In the genomic region with DNA sequence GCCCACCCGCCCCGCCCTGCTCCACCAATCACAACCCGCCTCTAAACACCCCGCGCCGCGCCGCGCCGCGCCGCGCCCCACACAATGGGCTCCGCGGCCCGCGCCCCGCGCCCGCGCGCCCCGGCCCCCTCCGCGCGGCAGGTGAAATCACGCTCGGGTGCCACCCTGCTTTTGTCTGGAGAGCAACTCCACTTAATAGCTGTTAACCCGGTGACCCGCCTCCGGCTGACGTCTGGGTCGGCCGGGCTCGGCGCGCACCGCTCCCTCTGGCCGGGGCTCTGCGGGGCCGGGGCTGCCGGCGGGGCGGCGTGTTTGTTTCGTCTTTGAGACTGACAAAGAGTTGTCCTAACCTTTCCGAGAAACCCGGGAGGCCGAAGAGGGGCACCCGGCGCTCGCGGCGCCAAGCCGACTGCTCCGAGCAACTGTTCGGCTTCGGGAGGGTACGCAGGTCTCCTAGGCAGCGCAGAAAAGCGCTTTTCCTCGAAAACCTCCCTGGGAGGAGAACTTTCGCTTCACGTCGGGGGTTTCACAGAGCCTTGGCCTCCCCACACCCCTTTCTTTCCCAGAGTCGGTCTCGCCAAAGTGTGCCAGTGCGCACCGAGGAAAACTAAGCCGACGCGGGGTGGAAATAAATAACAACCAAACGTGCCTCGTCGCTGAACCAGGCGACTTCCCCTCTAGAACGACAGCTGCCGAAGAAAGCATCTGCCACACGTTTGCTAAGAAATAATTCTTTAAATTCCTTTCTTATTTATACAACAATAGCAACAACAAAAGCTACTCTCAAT, we compare ENCODE assay signal across 8 cellular contexts.
DNase-seq lines count a peak whose midpoint lies in the region; ATAC-seq and TF ChIP-seq lines count a peak whose summit lies in the region.

No MANE protein-coding gene starts in this region.

- ATAC-seq in GM19025 (IDR thresholded peaks at IDR 0.05; ENCODE audit: low read depth, unreplicated experiment) = peak; percentile 22
- ATAC-seq in GM18858 (IDR thresholded peaks at IDR 0.05; ENCODE audit: unreplicated experiment) = no peak

- under 1% methylated on average over 79 of the region's 79 CpGs for WGBS in liver

- H3K4me3 ChIP-seq in MG63 = peak overlapping the region; percentile 48
- H3K4me3 ChIP-seq in coronary artery = peak overlapping the region; percentile 84
- H3K4me3 ChIP-seq in liver (ENCODE audit: low read depth in 1 of 3, low read length in 3 of 3) = peak overlapping the region; percentile 68 to 79 (median 74)

- TF ChIP-seq RAD21 in liver (IDR thresholded peaks at IDR 0.05) = no peak

- H3K36me3 ChIP-seq in MG63 (no peaks in the 10 kb centered on the region), liver (ENCODE audit: control insufficient read depth in 4 of 4, insufficient read depth in 3 of 4, low read depth in 1 of 4, low read length in 3 of 4) (no peaks in the 10 kb centered on the region)

- H3K27ac ChIP-seq in 22Rv1 (no peak overlapping the region; the same call in 1 of the 2 replicates), coronary artery (peak overlapping the region; percentile 96 to 98), liver (ENCODE audit: low read depth in 1 of 2, low read length in 2 of 2) (peak overlapping the region; percentile 84 to 88)

- peaks cover 0 to 39% (median 31%) of the 10 kb centered on the region in 4 donors for H3K4me1 ChIP-seq in liver (ENCODE audit: control insufficient read depth in 4 of 4, insufficient read depth in 4 of 4, low read length in 3 of 4)

- no peaks in the 10 kb centered on the region for H3K9me3 ChIP-seq in MG63
- H3K9me3 ChIP-seq in liver (ENCODE audit: control insufficient read depth in 4 of 4, low read length in 3 of 4) = no peaks in the 10 kb centered on the region

- H3K27me3 ChIP-seq in MG63 (no peaks in the 10 kb centered on the region), liver (ENCODE audit: control insufficient read depth in 4 of 4, insufficient read depth in 4 of 4, low read length in 3 of 4) (no peaks in the 10 kb centered on the region)

- TF ChIP-seq CTCF in 22Rv1 (IDR thresholded peaks at IDR 0.05) = peak; percentile 12; the same call in 1 of the 2 replicates
- TF ChIP-seq CTCF in coronary artery (IDR thresholded peaks at IDR 0.05) = no peak
- TF ChIP-seq CTCF in liver (IDR thresholded peaks at IDR 0.05; ENCODE audit: low read depth, low read length, missing input control) = no peak

- DNase-seq in MG63 (peak; percentile 32), coronary artery (ENCODE audit: low spot score) (peak; percentile 78)
- peak; percentile 35 for DNase-seq in activated CD4-positive, alpha-beta T cell treated with anti-CD3 and anti-CD28 coated beads for 1 hour
- peak in 2 of 3 donors; percentile 40 to 51 for DNase-seq in stimulated activated CD4-positive, alpha-beta T cell treated with anti-CD3 and anti-CD28 coated beads, TNF-alpha, amount 100 ng/mL, for 1 hour (ENCODE audit: low read depth in 3 of 3, low spot score in 1 of 3)

- peak overlapping the region; percentile 77 to 80 for H3K9ac ChIP-seq in liver (ENCODE audit: low read depth in 1 of 2, low read length in 2 of 2)

TF ChIP-seq in liver, 16 proteins besides CTCF, POLR2A, EP300 and RAD21:
- TF ChIP-seq GABPA (IDR thresholded peaks at IDR 0.05 in 1 of 2, conservative IDR thresholded peaks at IDR 0.05 in 1 of 2) (no peak), HNF4G (IDR thresholded peaks at IDR 0.05) (no peak), TAF1 (conservative IDR thresholded peaks at IDR 0.05) (no peak), MAX (IDR thresholded peaks at IDR 0.05) (no peak), FOXA2 (IDR thresholded peaks at IDR 0.05) (no peak), FOXA1 (IDR thresholded peaks at IDR 0.05) (no peak), JUND (IDR thresholded peaks at IDR 0.05) (no peak), NR2F2 (IDR thresholded peaks at IDR 0.05) (no peak), EGR1 (IDR thresholded peaks at IDR 0.05; ENCODE audit: low read depth in 2 of 2) (no peak), REST (IDR thresholded peaks at IDR 0.05) (no peak), SP1 (IDR thresholded peaks at IDR 0.05) (no peak), YY1 (IDR thresholded peaks at IDR 0.05) (no peak), ZBTB33 (IDR thresholded peaks at IDR 0.05) (no peak)
- TF ChIP-seq, protein P1, sequence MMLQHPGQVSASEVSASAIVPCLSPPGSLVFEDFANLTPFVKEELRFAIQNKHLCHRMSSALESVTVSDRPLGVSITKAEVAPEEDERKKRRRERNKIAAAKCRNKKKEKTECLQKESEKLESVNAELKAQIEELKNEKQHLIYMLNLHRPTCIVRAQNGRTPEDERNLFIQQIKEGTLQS (IDR thresholded peaks at IDR 0.05) = no peak
TF ChIP-seq in liver: peak in this region for 0.
